In the genomic region with DNA sequence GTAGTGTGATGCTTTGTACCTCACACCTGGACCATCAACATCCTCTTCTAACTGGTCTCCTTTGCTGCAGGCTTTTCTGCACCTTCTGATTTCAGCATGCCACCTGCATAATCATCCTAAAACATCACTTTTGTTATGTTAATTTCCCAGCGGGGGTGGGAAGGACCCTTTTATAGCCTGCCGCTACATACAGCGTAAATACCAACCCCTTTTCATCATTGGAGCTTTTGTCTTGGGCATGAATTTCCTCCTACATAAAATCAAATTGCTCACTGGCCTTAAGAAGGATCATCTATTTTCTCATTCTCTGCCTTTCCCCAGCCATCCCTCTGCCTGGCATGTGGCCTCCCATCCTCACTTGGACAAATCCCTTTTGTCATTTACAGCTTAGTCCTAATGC, we compare ENCODE assay signal across 18 cellular contexts.
DNase-seq lines count a peak whose midpoint lies in the region; ATAC-seq and TF ChIP-seq lines count a peak whose summit lies in the region.
"Had no signal": no experiment of that assay in that cellular context is flagged by ENCODE, and none has a peak within 500 bp of the region (broad histone marks: within the 10 kb centered on the region; RNA-seq: fewer than 3 reads in every experiment).

No MANE protein-coding gene starts in this region.

- H2AFZ ChIP-seq in neural cell (ENCODE audit: low read depth, low read length) = no peak overlapping the region
- H2AFZ ChIP-seq: GM23248 had no signal

- no peaks in the 10 kb centered on the region for H4K20me1 ChIP-seq in neural cell (ENCODE audit: insufficient read depth)

- H3K9ac ChIP-seq in neural cell (ENCODE audit: low read length) = no peak overlapping the region
- H3K9ac ChIP-seq: GM23248 had no signal

- intact Hi-C loops in left cardiac atrium (cut with DNase I) = no loop called here

- TF ChIP-seq CTCF in neural cell (IDR thresholded peaks at IDR 0.05; ENCODE audit: poor library complexity, severe bottlenecking) = no peak

- H3K4me3 ChIP-seq in HAP-1 (no peak overlapping the region), ectodermal cell (ENCODE audit: insufficient read depth, low read depth, low read length) (no peak overlapping the region), neural cell (ENCODE audit: low read length) (no peak overlapping the region)
- H3K4me3 ChIP-seq: breast epithelium, GM23248, testis had no signal

- H3K9me3 ChIP-seq in HAP-1 (no peaks in the 10 kb centered on the region), ectodermal cell (ENCODE audit: control insufficient read depth, low read length) (no peaks in the 10 kb centered on the region), neural cell (ENCODE audit: low read length) (no peaks in the 10 kb centered on the region)
- H3K9me3 ChIP-seq: breast epithelium, testis had no signal

- no peaks in the 10 kb centered on the region for H3K27me3 ChIP-seq in HAP-1 (ENCODE audit: low read depth)
- no peaks in the 10 kb centered on the region for H3K27me3 ChIP-seq in ectodermal cell (ENCODE audit: control insufficient read depth, insufficient read depth, low read length, poor library complexity, severe bottlenecking)
- H3K27me3 ChIP-seq in neural cell (ENCODE audit: insufficient read depth, low read depth, low read length) = no peaks in the 10 kb centered on the region
- H3K27me3 ChIP-seq: breast epithelium, testis had no signal

- TF ChIP-seq EP300 in neural cell (conservative IDR thresholded peaks at IDR 0.05; ENCODE audit: poor library complexity, severe bottlenecking) = no peak

- peaks cover 9% of the 10 kb centered on the region for H3K4me1 ChIP-seq in HAP-1
- H3K4me1 ChIP-seq in ectodermal cell (ENCODE audit: control insufficient read depth, insufficient read depth, low read length) = peaks cover 18% of the 10 kb centered on the region
- H3K4me1 ChIP-seq: breast epithelium, testis had no signal

- no peaks in the 10 kb centered on the region for H3K9me2 ChIP-seq in neural cell (ENCODE audit: insufficient read depth, low read length)

- peaks cover 7% of the 10 kb centered on the region for H3F3A ChIP-seq in neural cell (ENCODE audit: insufficient read depth, low read length, poor library complexity, severe bottlenecking)

- peak overlapping the region; percentile 9 for H3K4me2 ChIP-seq in neural cell (ENCODE audit: low read length)

- H3K79me2 ChIP-seq in neural cell (replicated peaks; ENCODE audit: insufficient read depth, low read length) = no peaks in the 10 kb centered on the region

- peak; percentile 32 to 69 for DNase-seq in HAP-1 (ENCODE audit: low spot score in 2 of 2)
- DNase-seq in NCI-H146 treated with DMSO at 0.1 percent for 48 hours (lab: John Stamatoyannopoulos, UW; ENCODE audit: unreplicated experiment) = peak; percentile 93
- DNase-seq in SKM-1 (lab: John Stamatoyannopoulos, UW; ENCODE audit: unreplicated experiment) = no peak
- no peak for DNase-seq in left cardiac atrium
- DNase-seq: activated CD8-positive, alpha-beta T cell treated with anti-CD3 and anti-CD28 coated beads for 36 hours; glutamatergic neuron; GM23248; left colon; NCI-H526 treated with DMSO at 0.1 percent for 48 hours; stimulated activated naive CD4-positive, alpha-beta T cell; testis had no signal

- ATAC-seq in left cardiac atrium (no peak), HG03378 (IDR thresholded peaks at IDR 0.05; ENCODE audit: unreplicated experiment) (no peak)
- ATAC-seq: activated CD4-positive, CD25-positive, alpha-beta regulatory T cell treated with anti-CD3 and anti-CD28 coated beads, Interleukin-2, amount 50 U/mL, for 24 hours; activated CD8-positive, alpha-beta T cell treated with anti-CD3 and anti-CD28 coated beads for 36 hours; activated T-helper 17 cell treated with anti-CD3 and anti-CD28 coated beads, Interleukin-2, amount 50 U/mL, for 72 hours; left colon had no signal

- TF ChIP-seq RAD21 in neural cell (conservative IDR thresholded peaks at IDR 0.05) = no peak

- H3K36me3 ChIP-seq in HAP-1 (replicated peaks) (no peaks in the 10 kb centered on the region), ectodermal cell (ENCODE audit: control insufficient read depth, insufficient read depth, low read length) (no peaks in the 10 kb centered on the region), neural cell (ENCODE audit: insufficient read depth, low read length) (no peaks in the 10 kb centered on the region)
- H3K36me3 ChIP-seq: breast epithelium had no signal

- H3K27ac ChIP-seq in ectodermal cell (ENCODE audit: insufficient read depth, low read depth, low read length, poor library complexity, severe bottlenecking) (peak overlapping the region; percentile 46), neural cell (ENCODE audit: low read length) (no peak overlapping the region)
- H3K27ac ChIP-seq: breast epithelium, GM23248, RWPE1, testis had no signal

- WGBS in ectodermal cell, 2 experiments = 3 to 5% methylated on average over 3 of the region's 3 CpGs

- in situ Hi-C loops in HAP-1 (cut with MboI; ENCODE audit: low sequenced_read_pairs) = no loop called here

TF ChIP-seq in neural cell, 6 proteins besides CTCF, POLR2A, EP300 and RAD21:
- TF ChIP-seq SMC3 (conservative IDR thresholded peaks at IDR 0.05; ENCODE audit: poor library complexity) (no peak), EZH2 (IDR thresholded peaks at IDR 0.05; ENCODE audit: borderline replicate concordance, insufficient read depth, low read length, poor library complexity, severe bottlenecking) (no peak), REST (IDR thresholded peaks at IDR 0.05; ENCODE audit: borderline replicate concordance) (no peak), TAF1 (IDR thresholded peaks at IDR 0.05; ENCODE audit: low read depth) (no peak), MXI1 (conservative IDR thresholded peaks at IDR 0.05; ENCODE audit: poor library complexity, severe bottlenecking) (no peak), POLR2AphosphoS5 (IDR thresholded peaks at IDR 0.05) (no peak)

Comparison
In these comparisons a context has a peak if more than half of its experiments do, and no peak if none do; other contexts are left out.
1. DNase-seq: peak in HAP-1 (2 of 2) and NCI-H146 treated with DMSO at 0.1 percent for 48 hours (single experiment); none in SKM-1 (single experiment) and left cardiac atrium (single experiment).